15 cellular contexts compared by ENCODE assay signal in genomic region chr21:36615274-36615964, GRCh38.
DNase-seq lines count a peak whose midpoint lies in the region; ATAC-seq, FAIRE-seq and TF ChIP-seq lines count a peak whose summit lies in the region.
"Had no signal": no experiment of that assay in that cellular context is flagged by ENCODE, and none has a peak within 500 bp of the region (broad histone marks: within the 10 kb centered on the region; RNA-seq: fewer than 3 reads in every experiment).

No MANE protein-coding gene starts in this region.

- in situ Hi-C loops in K562 (cut with MboI): no loop called here

- no peak for TF ChIP-seq RAD21 in SK-N-SH (IDR thresholded peaks at IDR 0.05; ENCODE audit: low read length)
- TF ChIP-seq RAD21 in K562 (CRISPR knock-in tag; conservative IDR thresholded peaks at IDR 0.05 in 1 of 2, IDR thresholded peaks at IDR 0.05 in 1 of 2): no peak

- H3K9me1 ChIP-seq in K562 (ENCODE audit: control insufficient read depth, insufficient read depth, low read length): no peaks in the 10 kb centered on the region

- no peak overlapping the region for H3K4me3 ChIP-seq in SK-N-SH (ENCODE audit: low read depth in 2 of 2, low read length in 1 of 2)
- H3K4me3 ChIP-seq in Karpas-422 (ENCODE audit: low read length): no peak overlapping the region
- H3K4me3 ChIP-seq in K562: no peak overlapping the region
- H3K4me3 ChIP-seq in retinal pigment epithelial cell (ENCODE audit: low read length): no peak overlapping the region
- H3K4me3 ChIP-seq: body of pancreas, tibial nerve had no signal

- H2AFZ ChIP-seq in SK-N-SH (ENCODE audit: low read depth) (no peak overlapping the region), Karpas-422 (ENCODE audit: low read length) (no peak overlapping the region), K562 (ENCODE audit: low read depth, low read length) (no peak overlapping the region)

- H3K27me3 ChIP-seq in SK-N-SH (ENCODE audit: insufficient read depth) (peaks cover 43% of the 10 kb centered on the region), Karpas-422 (ENCODE audit: low read length) (no peaks in the 10 kb centered on the region), K562 (ENCODE audit: control insufficient read depth in 2 of 2, insufficient read depth in 2 of 2, low read length in 2 of 2) (peaks cover 11 to 21% of the 10 kb centered on the region in 2 experiments; a peak in 4 of 5 replicates)
- H3K27me3 ChIP-seq: body of pancreas, tibial nerve had no signal

- no peak overlapping the region for H3K27ac ChIP-seq in SK-N-SH (ENCODE audit: low read depth in 2 of 2, low read length in 1 of 2)
- H3K27ac ChIP-seq in Karpas-422 (ENCODE audit: low read length): no peak overlapping the region
- H3K27ac ChIP-seq in K562 (ENCODE audit: extremely low read depth, low read depth, low read length): no peak overlapping the region
- H3K27ac ChIP-seq: body of pancreas, tibial nerve had no signal

- H3K79me2 ChIP-seq in SK-N-SH (ENCODE audit: insufficient read depth): no peaks in the 10 kb centered on the region
- H3K79me2 ChIP-seq in Karpas-422 (ENCODE audit: low read length): no peaks in the 10 kb centered on the region
- H3K79me2 ChIP-seq in K562 (ENCODE audit: control insufficient read depth, insufficient read depth, low read length): no peaks in the 10 kb centered on the region

- no peak for FAIRE-seq in K562 (lab: Jason Lieb, UNC)
- FAIRE-seq: GM19239 had no signal

- H3K9me3 ChIP-seq in SK-N-SH (no peaks in the 10 kb centered on the region), Karpas-422 (ENCODE audit: low read length) (no peaks in the 10 kb centered on the region), K562 (replicated peaks; ENCODE audit: control insufficient read depth, insufficient read depth, low read depth, low read length) (no peaks in the 10 kb centered on the region)
- H3K9me3 ChIP-seq: body of pancreas had no signal

- no peak for TF ChIP-seq EP300 in SK-N-SH (IDR thresholded peaks at IDR 0.05; ENCODE audit: borderline replicate concordance in 1 of 2, low read depth in 1 of 2, low read length in 1 of 2)
- TF ChIP-seq EP300 in K562 (IDR thresholded peaks at IDR 0.05; ENCODE audit: low read length): no peak

- no peaks in the 10 kb centered on the region for H3K4me1 ChIP-seq in SK-N-SH (ENCODE audit: control insufficient read depth in 1 of 2, insufficient read depth in 2 of 2, low read depth in 1 of 2, low read length in 1 of 2)
- H3K4me1 ChIP-seq in Karpas-422 (ENCODE audit: low read length): no peaks in the 10 kb centered on the region
- no peaks in the 10 kb centered on the region for H3K4me1 ChIP-seq in K562 (replicated peaks in 1 of 2; ENCODE audit: control insufficient read depth in 2 of 2, insufficient read depth in 2 of 2, low read length in 2 of 2)
- H3K4me1 ChIP-seq: body of pancreas, tibial nerve had no signal

- TF ChIP-seq POLR2A in K562 (conservative IDR thresholded peaks at IDR 0.05): no peak

- POLR2A ChIA-PET in SK-N-SH (lab: Yijun Ruan, JAX): no interaction called here
- POLR2A ChIA-PET in K562 (lab: Yijun Ruan, JAX): no interaction called here

- 27% methylated on average over 4 of the region's 5 CpGs for WGBS in SK-N-SH (ENCODE audit: low lambda C conversion rate)
- 0% methylated on average over 5 of the region's 5 CpGs for WGBS in K562 (ENCODE audit: insufficient coverage, low coverage, missing lambda C conversion rate)

- H4K20me1 ChIP-seq in SK-N-SH (ENCODE audit: insufficient read depth) (no peaks in the 10 kb centered on the region), Karpas-422 (ENCODE audit: insufficient read depth, low read depth, low read length) (no peaks in the 10 kb centered on the region), K562 (replicated peaks; ENCODE audit: control insufficient read depth, insufficient read depth, low read length) (no peaks in the 10 kb centered on the region)

- H3K9me2 ChIP-seq in SK-N-SH (no peaks in the 10 kb centered on the region), Karpas-422 (replicated peaks; ENCODE audit: insufficient read depth, low read length) (no peaks in the 10 kb centered on the region)

- ATAC-seq in SK-N-SH treated with all-trans-retinoic acid at 6 μM for 48 hours: peak; percentile 54; the same call in 1 of the 3 replicates
- ATAC-seq in K562: peak; percentile 75
- ATAC-seq: body of pancreas had no signal

- H3K36me3 ChIP-seq in SK-N-SH (replicated peaks in 1 of 2; ENCODE audit: control insufficient read depth in 1 of 2, insufficient read depth in 2 of 2, low read length in 1 of 2) (no peaks in the 10 kb centered on the region), Karpas-422 (ENCODE audit: insufficient read depth, low read length) (no peaks in the 10 kb centered on the region), K562 (ENCODE audit: control insufficient read depth, insufficient read depth, low read length) (no peaks in the 10 kb centered on the region)
- H3K36me3 ChIP-seq: tibial nerve had no signal

- BruUV-seq in K562 (replicated peaks; lab: Mats Ljungman, UMichigan): no TSS peak

- H3F3A ChIP-seq in SK-N-SH (replicated peaks; ENCODE audit: insufficient read depth): no peaks in the 10 kb centered on the region

- H3K9ac ChIP-seq in SK-N-SH (no peak overlapping the region), Karpas-422 (ENCODE audit: low read length) (no peak overlapping the region), K562 (ENCODE audit: insufficient read depth in 1 of 2, low read depth in 2 of 2, low read length in 2 of 2) (no peak overlapping the region)

- CTCF ChIA-PET in SK-N-SH (lab: Yijun Ruan, JAX): interaction anchor here (1.1 to 1.4 kb wide), 3 partner anchors 10 to 15 kb away, joined by 3 read pairs; no protein-coding TSS in a partner anchor
- CTCF ChIA-PET in K562 (lab: Yijun Ruan, JAX; ENCODE audit: low intra/inter-chr PET ratio): interaction anchor here (0.6 kb wide), 1 partner anchor 311 kb away, joined by 3 read pairs; no protein-coding TSS in a partner anchor

- H3K4me2 ChIP-seq in SK-N-SH (no peak overlapping the region), Karpas-422 (ENCODE audit: low read depth, low read length, poor library complexity, severe bottlenecking) (no peak overlapping the region), K562 (ENCODE audit: insufficient read depth, low read length) (no peak overlapping the region)

- intact Hi-C loops in K562 (cut with micrococcal nuclease): no loop called here

- DNase-seq in SK-N-SH (no peak), Karpas-422 (peak; percentile 71), K562 (ENCODE audit: extremely low read depth in 1 of 4, low spot score in 3 of 4) (peak in 2 of 4 experiments; percentile 12 to 28), retinal pigment epithelial cell (ENCODE audit: low read depth) (no peak), ureter (ENCODE audit: low spot score) (no peak), germinal center (ENCODE audit: low spot score) (no peak)
- DNase-seq in stimulated activated CD4-positive, alpha-beta T cell treated with anti-CD3 and anti-CD28 coated beads, Interleukin-4, amount 100 ng/mL, for 24 hours: no peak
- DNase-seq: activated naive CD4-positive, alpha-beta T cell; body of pancreas; NCI-H510A; Right ventricle myocardium superior; stimulated activated CD8-positive, alpha-beta memory T cell treated with anti-CD3 and anti-CD28 coated beads, Interleukin-4, amount 100 ng/mL, for 48 hours had no signal

- no peak for TF ChIP-seq CTCF in SK-N-SH (IDR thresholded peaks at IDR 0.05)
- TF ChIP-seq CTCF in K562 (IDR thresholded peaks at IDR 0.05 in 2 of 3, conservative IDR thresholded peaks at IDR 0.05 in 1 of 3; ENCODE audit: insufficient read depth in 2 of 3, low read depth in 1 of 3, low read length in 3 of 3): peak; percentile 42 to 97 (median 58); a peak in 5 of 6 replicates
- TF ChIP-seq CTCF in retinal pigment epithelial cell (conservative IDR thresholded peaks at IDR 0.05; ENCODE audit: low read depth, low read length): peak; percentile 36

TF ChIP-seq in SK-N-SH treated with all-trans-retinoic acid at 6 μM for 48 hours, 23 proteins besides CTCF, POLR2A, EP300 and RAD21 (continues in another document):
- TF ChIP-seq SNAI2 (CRISPR knock-in tag; IDR thresholded peaks at IDR 0.05): no peak

TF ChIP-seq in SK-N-SH, 30 proteins besides CTCF, POLR2A, EP300 and RAD21 (continues in another document):
- TF ChIP-seq ELF1 (IDR thresholded peaks at IDR 0.05): no peak
- TF ChIP-seq CHD2 (IDR thresholded peaks at IDR 0.05; ENCODE audit: low read length, partially characterized antibody): no peak
- no peak for TF ChIP-seq GABPA (IDR thresholded peaks at IDR 0.05; ENCODE audit: low read depth)
- TF ChIP-seq FOXM1 (IDR thresholded peaks at IDR 0.05; ENCODE audit: low read depth): no peak
- TF ChIP-seq FOXJ3 (CRISPR knock-in tag; IDR thresholded peaks at IDR 0.05): no peak
- TF ChIP-seq USF1 (IDR thresholded peaks at IDR 0.05; ENCODE audit: borderline replicate concordance, low read depth): no peak

TF ChIP-seq in K562, 482 proteins besides CTCF, POLR2A, EP300 and RAD21:
- TF ChIP-seq ZNF740 (CRISPR knock-in tag; IDR thresholded peaks at IDR 0.05) (0 out of 2 replicates have a peak, but pooled peaks have one; percentile 28), ZNF740 (tag; IDR thresholded peaks at IDR 0.05) (no peak), ZNF75A (CRISPR knock-in tag; IDR thresholded peaks at IDR 0.05) (no peak)
